Comparison of ENCODE assay signal across 13 cellular contexts in genomic region chr12:26227376-26227775, GRCh38. TPM values are rescaled to one million over a fixed set of nuclear protein-coding genes. Genes with fewer than 3 reads are reported as not detected.
DNase-seq lines count a peak whose midpoint lies in the region; ATAC-seq and TF ChIP-seq lines count a peak whose summit lies in the region.
"Had no signal": no experiment of that assay in that cellular context is flagged by ENCODE, and none has a peak within 500 bp of the region (broad histone marks: within the 10 kb centered on the region; RNA-seq: fewer than 3 reads in every experiment).

No MANE protein-coding gene starts in this region.

- H3K27me3 Mint-ChIP-seq in nephron (ENCODE audit: low read depth) (peaks cover 39% of the 10 kb centered on the region), type B pancreatic cell (peaks cover 58% of the 10 kb centered on the region)

- H3K4me1 Mint-ChIP-seq in nephron (peaks cover 18% of the 10 kb centered on the region), type B pancreatic cell (ENCODE audit: unreplicated experiment) (peaks cover 8% of the 10 kb centered on the region)

- ATAC-seq in GM19395 (IDR thresholded peaks at IDR 0.05; ENCODE audit: unreplicated experiment) (no peak), HG02588 (IDR thresholded peaks at IDR 0.05; ENCODE audit: unreplicated experiment) (no peak)
- ATAC-seq: activated T-cell treated with anti-CD3 and anti-CD28 coated beads, Interleukin-2, amount 50 U/mL, for 4 hours had no signal

- H3K9me3 Mint-ChIP-seq in nephron (no peaks in the 10 kb centered on the region), type B pancreatic cell (no peaks in the 10 kb centered on the region)
- H3K9me3 Mint-ChIP-seq: activated T-cell treated with anti-CD3 and anti-CD28 coated beads, Interleukin-2, amount 50 U/mL, for 4 hours had no signal

- peaks cover 4% of the 10 kb centered on the region for H3K4me1 ChIP-seq in endocrine pancreas (ENCODE audit: control insufficient read depth, insufficient read depth, low read length)
- no peaks in the 10 kb centered on the region for H3K4me1 ChIP-seq in effector memory CD4-positive, alpha-beta T cell (ENCODE audit: control insufficient read depth, insufficient read depth, low read length, poor library complexity, severe bottlenecking)

- no peak for TF ChIP-seq CTCF in nephron (IDR thresholded peaks at IDR 0.05; ENCODE audit: unreplicated experiment in 3 of 3)
- TF ChIP-seq CTCF in type B pancreatic cell (conservative IDR thresholded peaks at IDR 0.05) = no peak

- no peaks in the 10 kb centered on the region for H3K36me3 Mint-ChIP-seq in nephron (ENCODE audit: low read depth)
- peaks cover 4% of the 10 kb centered on the region for H3K36me3 Mint-ChIP-seq in type B pancreatic cell

- no peak overlapping the region for H3K9ac ChIP-seq in endocrine pancreas (ENCODE audit: control insufficient read depth, insufficient read depth, low read length)

- peak overlapping the region in 1 of 3 experiments; percentile 20 for H3K27ac Mint-ChIP-seq in nephron
- peak overlapping the region; percentile 66 for H3K27ac Mint-ChIP-seq in type B pancreatic cell

- peak overlapping the region; percentile 51 for H3K4me3 ChIP-seq in endocrine pancreas (ENCODE audit: control insufficient read depth, insufficient read depth, low read length)
- H3K4me3 ChIP-seq in effector memory CD4-positive, alpha-beta T cell (ENCODE audit: insufficient read depth, low read depth, low read length, poor library complexity, severe bottlenecking) = no peak overlapping the region

- peak overlapping the region; percentile 82 to 88 (median 83) for H3K4me3 Mint-ChIP-seq in nephron
- peak overlapping the region; percentile 83 for H3K4me3 Mint-ChIP-seq in type B pancreatic cell
- H3K4me3 Mint-ChIP-seq: activated T-cell treated with anti-CD3 and anti-CD28 coated beads, Interleukin-2, amount 50 U/mL, for 4 hours had no signal

- DNase-seq in NCI-H510A treated with DMSO at 0.1 percent for 48 hours (lab: John Stamatoyannopoulos, UW) = peak; percentile 2
- no peak for DNase-seq in NCI-H510A (lab: John Stamatoyannopoulos, UW)
- DNase-seq in type B pancreatic cell (ENCODE audit: extremely low spot score, unreplicated experiment) = no peak
- DNase-seq in effector memory CD4-positive, alpha-beta T cell = no peak
- DNase-seq: 8988T; activated T-cell treated with anti-CD3 and anti-CD28 coated beads, Interleukin-2, amount 50 U/mL, for 4 hours; central memory CD4-positive, alpha-beta T cell; DMS 273 treated with DMSO at 0.1 percent for 48 hours; gastrocnemius medialis had no signal

- no peaks in the 10 kb centered on the region for H3K27me3 ChIP-seq in endocrine pancreas (ENCODE audit: control insufficient read depth, insufficient read depth, low read length)
- H3K27me3 ChIP-seq in effector memory CD4-positive, alpha-beta T cell (replicated peaks; ENCODE audit: control insufficient read depth, insufficient read depth, low read length, poor library complexity, severe bottlenecking) = peaks cover 8% of the 10 kb centered on the region
- H3K27me3 ChIP-seq: gastrocnemius medialis had no signal

- H3K36me3 ChIP-seq in endocrine pancreas (ENCODE audit: control insufficient read depth, insufficient read depth, low read length) = no peaks in the 10 kb centered on the region
- H3K36me3 ChIP-seq in effector memory CD4-positive, alpha-beta T cell (ENCODE audit: control insufficient read depth, insufficient read depth, low read length) = no peaks in the 10 kb centered on the region
- H3K36me3 ChIP-seq: gastrocnemius medialis had no signal

- no peaks in the 10 kb centered on the region for H3K9me3 ChIP-seq in endocrine pancreas (ENCODE audit: control insufficient read depth, low read length)
- no peaks in the 10 kb centered on the region for H3K9me3 ChIP-seq in effector memory CD4-positive, alpha-beta T cell (ENCODE audit: control insufficient read depth, low read length)
- H3K9me3 ChIP-seq: gastrocnemius medialis had no signal

- no peak overlapping the region for H3K27ac ChIP-seq in effector memory CD4-positive, alpha-beta T cell (ENCODE audit: insufficient read depth, low read length, poor library complexity, severe bottlenecking)
- H3K27ac ChIP-seq: gastrocnemius medialis had no signal

RNA-seq across cellular contexts. Expression of gene SSPN, which starts 32.0 kb away (rescaled TPM):
- 2.9 and 11.3 TPM in 2 replicates for total RNA-seq in type B pancreatic cell (ENCODE audit: low replicate concordance)
- total RNA-seq: activated T-cell treated with anti-CD3 and anti-CD28 coated beads, Interleukin-2, amount 50 U/mL, for 4 hours had no signal
